In the genomic region with DNA sequence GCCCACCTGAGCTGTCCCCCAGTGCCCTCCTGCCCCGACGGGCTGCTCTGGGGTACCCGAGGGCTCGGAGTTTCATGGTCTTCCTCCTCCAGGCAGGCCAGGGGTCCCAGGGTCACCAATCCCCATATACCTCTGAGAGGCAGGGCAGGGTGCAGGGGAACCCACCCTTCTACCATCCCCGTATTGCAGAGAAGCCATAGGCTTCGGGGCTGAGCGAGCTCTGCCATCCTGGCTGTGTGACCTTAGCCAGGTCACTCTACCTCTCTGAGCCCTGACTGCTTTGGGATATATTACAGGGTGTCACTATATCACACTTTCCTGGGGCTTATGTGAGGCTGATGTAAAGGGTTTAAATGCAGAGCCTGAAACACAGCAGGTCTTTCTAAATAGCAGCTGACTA, we compare ENCODE assay signal across 27 cellular contexts. TPM values are rescaled to one million over a fixed set of nuclear protein-coding genes. Genes with fewer than 3 reads are reported as not detected.
DNase-seq lines count a peak whose midpoint lies in the region; ATAC-seq, FAIRE-seq and TF ChIP-seq lines count a peak whose summit lies in the region.
"Had no signal": no experiment of that assay in that cellular context is flagged by ENCODE, and none has a peak within 500 bp of the region (broad histone marks: within the 10 kb centered on the region; RNA-seq: fewer than 3 reads in every experiment).

No MANE protein-coding gene starts in this region.

- 97% methylated on average over 6 of the region's 7 CpGs for WGBS in HepG2 (ENCODE audit: low lambda C conversion rate)
- no CpG with 5 or more reads among the region's 7 CpGs for WGBS in right lobe of liver (ENCODE audit: insufficient coverage, low coverage, low lambda C conversion rate, missing lambda C conversion rate)
- 96% methylated on average over 7 of the region's 7 CpGs for WGBS in mesenchymal stem cell

- H3K36me3 Mint-ChIP-seq in endothelial cell (ENCODE audit: low read depth, unreplicated experiment): peaks cover 53% of the 10 kb centered on the region
- H3K36me3 Mint-ChIP-seq: CD4-positive, alpha-beta memory T cell; CD4-positive, CD25-positive, alpha-beta regulatory T cell; CD8-positive, alpha-beta memory T cell had no signal

- H3K27me3 ChIP-seq in HepG2 (ENCODE audit: control insufficient read depth in 1 of 2, insufficient read depth in 2 of 2, low read length in 2 of 2) (no peaks in the 10 kb centered on the region), right lobe of liver (no peaks in the 10 kb centered on the region), osteoblast (ENCODE audit: insufficient read depth, low read length) (no peaks in the 10 kb centered on the region), mesenchymal stem cell (ENCODE audit: control insufficient read depth in 1 of 2, insufficient read depth in 1 of 2, low read length in 2 of 2) (peaks cover 0 to 3% of the 10 kb centered on the region in 2 experiments), Peyer's patch (no peaks in the 10 kb centered on the region)
- H3K27me3 ChIP-seq: BE2C, BLaER1 had no signal

- TF ChIP-seq CTCF in HepG2 (CRISPR knock-in tag; IDR thresholded peaks at IDR 0.05): no peak
- no peak for TF ChIP-seq CTCF in right lobe of liver (IDR thresholded peaks at IDR 0.05)
- TF ChIP-seq CTCF in HEK293 (tag by site-specific recombination; IDR thresholded peaks at IDR 0.05): no peak
- no peak for TF ChIP-seq CTCF in endothelial cell (IDR thresholded peaks at IDR 0.05; ENCODE audit: unreplicated experiment)
- TF ChIP-seq CTCF in osteoblast (IDR thresholded peaks at IDR 0.05; ENCODE audit: extremely low read depth, low read depth, low read length): no peak
- no peak for TF ChIP-seq CTCF in Peyer's patch (IDR thresholded peaks at IDR 0.05)

- H2BK15ac ChIP-seq in mesenchymal stem cell (ENCODE audit: low read depth, poor library complexity, severe bottlenecking): no peak overlapping the region

- peaks cover 37% of the 10 kb centered on the region for H3K27me3 Mint-ChIP-seq in endothelial cell (ENCODE audit: unreplicated experiment)
- H3K27me3 Mint-ChIP-seq: CD4-positive, alpha-beta memory T cell; CD4-positive, CD25-positive, alpha-beta regulatory T cell had no signal

- no peak for ATAC-seq in HepG2
- ATAC-seq in right lobe of liver: no peak

- TF ChIP-seq RAD21 in HepG2 (CRISPR knock-in tag; IDR thresholded peaks at IDR 0.05): no peak

- TF ChIP-seq POLR2A in HepG2 (IDR thresholded peaks at IDR 0.05; ENCODE audit: insufficient read depth in 1 of 2, low read depth in 2 of 2, low read length in 2 of 2) (no peak), right lobe of liver (IDR thresholded peaks at IDR 0.05) (no peak), Peyer's patch (IDR thresholded peaks at IDR 0.05) (no peak)

- no peaks in the 10 kb centered on the region for H4K20me1 ChIP-seq in HepG2 (ENCODE audit: insufficient read depth, low read length)
- H4K20me1 ChIP-seq in osteoblast (ENCODE audit: insufficient read depth, low read length): peaks cover 14% of the 10 kb centered on the region
- H4K20me1 ChIP-seq: BLaER1 had no signal

- H3K4me3 ChIP-seq in HepG2 (replicated peaks in 1 of 3; ENCODE audit: insufficient read depth in 1 of 3, low read depth in 2 of 3, low read length in 3 of 3) (no peak overlapping the region), right lobe of liver (no peak overlapping the region), HEK293 (ENCODE audit: low read depth, low read length) (no peak overlapping the region), osteoblast (ENCODE audit: insufficient read depth, low read length) (no peak overlapping the region), mesenchymal stem cell (ENCODE audit: insufficient read depth in 1 of 2, low read depth in 1 of 2, low read length in 2 of 2) (no peak overlapping the region), Peyer's patch (no peak overlapping the region)
- H3K4me3 ChIP-seq: BLaER1 had no signal

- in situ Hi-C loops in HepG2 (cut with HindIII; ENCODE audit: extremely low pct_ligation_motif_present, low pct_unique_long_range_greater_than_20kb): loop anchor here (10.0 to 25.0 kb wide), 2 partner anchors 332 to 749 kb away; a partner anchor contains a TSS

- H2AFZ ChIP-seq in HepG2 (ENCODE audit: low read length) (no peak overlapping the region), osteoblast (ENCODE audit: low read length) (no peak overlapping the region), mesenchymal stem cell (ENCODE audit: low read depth, low read length) (no peak overlapping the region)

- no peak overlapping the region for H2BK12ac ChIP-seq in mesenchymal stem cell (ENCODE audit: low read length in 2 of 2)

- H3K9ac ChIP-seq in HepG2 (ENCODE audit: insufficient read depth, low read depth, low read length) (no peak overlapping the region), mesenchymal stem cell (ENCODE audit: low read length) (no peak overlapping the region)
- H3K9ac ChIP-seq: BLaER1 had no signal

- H3K27ac Mint-ChIP-seq in endothelial cell (ENCODE audit: unreplicated experiment): peak overlapping the region; percentile 52
- H3K27ac Mint-ChIP-seq: CD14-positive monocyte; CD4-positive, alpha-beta memory T cell; CD4-positive, CD25-positive, alpha-beta regulatory T cell; CD8-positive, alpha-beta memory T cell had no signal

- no peak overlapping the region for H3K27ac ChIP-seq in HepG2 (ENCODE audit: extremely low read length, insufficient read depth, low read length)
- no peak overlapping the region for H3K27ac ChIP-seq in right lobe of liver
- no peak overlapping the region for H3K27ac ChIP-seq in HEK293 (ENCODE audit: extremely low read depth, low read depth, low read length)
- H3K27ac ChIP-seq in osteoblast (ENCODE audit: low read depth, low read length): no peak overlapping the region
- no peak overlapping the region for H3K27ac ChIP-seq in mesenchymal stem cell (ENCODE audit: low read length, poor library complexity, severe bottlenecking)
- no peak overlapping the region for H3K27ac ChIP-seq in Peyer's patch
- H3K27ac ChIP-seq: 22Rv1, BLaER1 had no signal

- no peak overlapping the region for H4K91ac ChIP-seq in mesenchymal stem cell (ENCODE audit: low read length)

- H3K9me3 ChIP-seq in HepG2 (ENCODE audit: low read length): no peaks in the 10 kb centered on the region
- no peaks in the 10 kb centered on the region for H3K9me3 ChIP-seq in right lobe of liver
- H3K9me3 ChIP-seq in HEK293 (ENCODE audit: control insufficient read depth, insufficient read depth, low read depth, low read length): no peaks in the 10 kb centered on the region
- H3K9me3 ChIP-seq in osteoblast (ENCODE audit: low read depth, low read length): no peaks in the 10 kb centered on the region
- H3K9me3 ChIP-seq in mesenchymal stem cell (ENCODE audit: control insufficient read depth, low read length): no peaks in the 10 kb centered on the region
- no peaks in the 10 kb centered on the region for H3K9me3 ChIP-seq in Peyer's patch
- H3K9me3 ChIP-seq: BE2C, BLaER1 had no signal

- H3K79me1 ChIP-seq in mesenchymal stem cell (replicated peaks; ENCODE audit: low read length, poor library complexity, severe bottlenecking): peaks cover 8% of the 10 kb centered on the region

- H3K36me3 ChIP-seq in HepG2 (replicated peaks in 1 of 2; ENCODE audit: control insufficient read depth in 1 of 2, insufficient read depth in 2 of 2, low read length in 2 of 2): peaks cover 36 to 76% of the 10 kb centered on the region in 2 experiments; a peak in 4 of 5 replicates
- H3K36me3 ChIP-seq in right lobe of liver: peaks cover 0 to 38% (median 5%) of the 10 kb centered on the region in 4 donors
- peaks cover 0 to 58% of the 10 kb centered on the region in 2 experiments; a peak in 2 of 3 replicates for H3K36me3 ChIP-seq in HEK293 (ENCODE audit: control insufficient read depth in 2 of 2, insufficient read depth in 1 of 2, low read length in 2 of 2)
- H3K36me3 ChIP-seq in osteoblast (ENCODE audit: insufficient read depth, low read length): peaks cover 7% of the 10 kb centered on the region
- peaks cover 14 to 91% of the 10 kb centered on the region in 2 experiments for H3K36me3 ChIP-seq in mesenchymal stem cell (ENCODE audit: control insufficient read depth in 1 of 2, insufficient read depth in 2 of 2, low read depth in 1 of 2, low read length in 2 of 2)
- peaks cover 0 to 40% (median 0%) of the 10 kb centered on the region in 3 donors for H3K36me3 ChIP-seq in Peyer's patch
- H3K36me3 ChIP-seq: BE2C, BLaER1 had no signal

- H3K18ac ChIP-seq in mesenchymal stem cell (ENCODE audit: low read depth in 1 of 2, low read length in 2 of 2): no peak overlapping the region

- no peaks in the 10 kb centered on the region for H3K79me2 ChIP-seq in HepG2 (ENCODE audit: insufficient read depth, low read length)
- H3K79me2 ChIP-seq in osteoblast (ENCODE audit: insufficient read depth, low read length): no peaks in the 10 kb centered on the region

- no peak overlapping the region for H3K4me3 Mint-ChIP-seq in endothelial cell (ENCODE audit: unreplicated experiment)
- H3K4me3 Mint-ChIP-seq: CD14-positive monocyte; CD4-positive, alpha-beta memory T cell; CD4-positive, CD25-positive, alpha-beta regulatory T cell; CD8-positive, alpha-beta memory T cell had no signal

- FAIRE-seq in HepG2 (lab: Jason Lieb, UNC): no peak
- FAIRE-seq: GM12891, GM18507 had no signal

- no peak for TF ChIP-seq EP300 in HepG2 (IDR thresholded peaks at IDR 0.05; ENCODE audit: low read depth in 2 of 2, low read length in 2 of 2)
- no peak for TF ChIP-seq EP300 in HepG2 (CRISPR knock-in tag; IDR thresholded peaks at IDR 0.05; ENCODE audit: borderline replicate concordance)

- intact Hi-C loops in HepG2 (cut with micrococcal nuclease; ENCODE audit: unreplicated experiment): no loop called here
- intact Hi-C loops in right lobe of liver (cut with DNase I): no loop called here

- no peak overlapping the region for H2BK120ac ChIP-seq in mesenchymal stem cell (ENCODE audit: low read depth, low read length)

- DNase-seq in HepG2 (ENCODE audit: low spot score) (no peak), right lobe of liver (no peak), endothelial cell (ENCODE audit: low spot score) (no peak), osteoblast (ENCODE audit: insufficient read length, low spot score, missing footprints) (peak; percentile 79), NCI-H1930 (lab: John Stamatoyannopoulos, UW) (no peak), mesenchymal stem cell (no peak), Peyer's patch (no peak)
- DNase-seq: ACHN; BE2C; C1 segment of cervical spinal cord; CD4-positive, alpha-beta memory T cell; CD4-positive, CD25-positive, alpha-beta regulatory T cell; CD8-positive, alpha-beta memory T cell; COR-L47; DMS 273 treated with DMSO at 0.1 percent for 48 hours; DMS153; DMS53; DMS79; DND-41; EL; GDM1 had no signal

- H3K4me1 ChIP-seq in HepG2 (ENCODE audit: insufficient read depth, low read length) (no peaks in the 10 kb centered on the region), right lobe of liver (no peaks in the 10 kb centered on the region), HEK293 (ENCODE audit: control insufficient read depth, insufficient read depth, low read length) (no peaks in the 10 kb centered on the region), osteoblast (ENCODE audit: insufficient read depth, low read length) (no peaks in the 10 kb centered on the region), mesenchymal stem cell (ENCODE audit: control insufficient read depth, insufficient read depth, low read depth, low read length) (peaks cover 10% of the 10 kb centered on the region), Peyer's patch (no peaks in the 10 kb centered on the region)

- H3K9me3 Mint-ChIP-seq in endothelial cell (ENCODE audit: unreplicated experiment): no peaks in the 10 kb centered on the region
- H3K9me3 Mint-ChIP-seq: CD4-positive, alpha-beta memory T cell; CD4-positive, CD25-positive, alpha-beta regulatory T cell; CD8-positive, alpha-beta memory T cell had no signal

- no peak overlapping the region for H3K4ac ChIP-seq in mesenchymal stem cell (ENCODE audit: low read depth in 1 of 2, low read length in 2 of 2)

- BruUV-seq in HepG2 (replicated peaks; lab: Mats Ljungman, UMichigan): no TSS peak

- H2BK5ac ChIP-seq in mesenchymal stem cell (ENCODE audit: low read depth, low read length, poor library complexity, severe bottlenecking): no peak overlapping the region

- no peak overlapping the region for H2AK5ac ChIP-seq in mesenchymal stem cell (ENCODE audit: low read length, severe bottlenecking)

- POLR2A ChIA-PET in HepG2 (lab: Yijun Ruan, JAX): no interaction called here
- POLR2A ChIA-PET in HEK293 (lab: Yijun Ruan, JAX): no interaction called here

- H3K4me1 Mint-ChIP-seq in endothelial cell (ENCODE audit: unreplicated experiment): no peaks in the 10 kb centered on the region

- CTCF ChIA-PET in HepG2 (lab: Yijun Ruan, JAX; ENCODE audit: low intra/inter-chr PET ratio, low total read pairs): no interaction called here
- CTCF ChIA-PET in HEK293 (lab: Yijun Ruan, JAX): interaction anchor here (1.0 to 1.8 kb wide), 2 partner anchors 11 to 194 kb away, joined by 3 to 6 read pairs; no protein-coding TSS in a partner anchor

- no peak overlapping the region for H3K14ac ChIP-seq in mesenchymal stem cell (ENCODE audit: low read length in 2 of 2)

- H4K8ac ChIP-seq in mesenchymal stem cell (ENCODE audit: low read length): no peak overlapping the region

- H3K23ac ChIP-seq in mesenchymal stem cell (ENCODE audit: low read length in 2 of 2): no peak overlapping the region

- H3K4me2 ChIP-seq in HepG2 (ENCODE audit: low read depth, low read length): no peak overlapping the region
- H3K4me2 ChIP-seq in osteoblast (ENCODE audit: insufficient read depth, low read length): no peak overlapping the region
- H3K4me2 ChIP-seq in mesenchymal stem cell (ENCODE audit: low read length, poor library complexity, severe bottlenecking): no peak overlapping the region
- H3K4me2 ChIP-seq: BLaER1 had no signal

RNA-seq across cellular contexts. Expression of a gene that starts 57.4 kb away (rescaled TPM):
- total RNA-seq in HepG2 (2016; rRNA removed; fragmentation: Illumina TruSeq; extraction: Trizol) (51.9 and 68.5 TPM in 2 replicates), right lobe of liver (10 to 100 TPM; 11.9 to 22.9 (median 19.1) TPM), endothelial cell (ENCODE audit: unreplicated experiment) (34.4 TPM), osteoblast (19.4 and 20.6 TPM in 2 replicates), Peyer's patch (10 to 100 TPM; 13.3 to 56.9 (median 24.2) TPM)
- 11.7 and 14.5 TPM in 2 replicates for total RNA-seq in HepG2 (2016; cell fraction: cytosol; rRNA removed; fragmentation: Illumina TruSeq; extraction: Trizol; ENCODE audit: low read depth)
- 51.3 and 65.0 TPM in 2 replicates for total RNA-seq in HepG2 (2016; cell fraction: insoluble cytoplasmic fraction; rRNA removed; fragmentation: Illumina TruSeq; extraction: Trizol)
- total RNA-seq in HepG2 (2016; cell fraction: membrane; rRNA removed; fragmentation: Illumina TruSeq; extraction: Trizol): 23.4 and 24.4 TPM in 2 replicates
- total RNA-seq in HepG2 (2016; cell fraction: nucleus; rRNA removed; fragmentation: Illumina TruSeq; extraction: Trizol): 52.2 and 52.3 TPM in 2 replicates
- 33.9 TPM in 2 replicates for polyA plus RNA-seq in HepG2 (2011; rRNA removed)
- 22.9 and 27.5 TPM in 2 replicates for polyA plus RNA-seq in HepG2 (2011; cell fraction: cytosol; rRNA removed)
- 49.7 and 54.1 TPM in 2 replicates for polyA plus RNA-seq in HepG2 (2011; cell fraction: nucleus; rRNA removed)
- 26.7 and 33.0 TPM in 2 replicates for polyA plus RNA-seq in HepG2 (2012)
- 5.2 and 5.6 TPM in 2 replicates for polyA plus RNA-seq in HepG2 (2016; cell fraction: cytosol; fragmentation: Illumina TruSeq; extraction: Trizol; ENCODE audit: low read depth)
- 56.8 and 61.8 TPM in 2 replicates for polyA plus RNA-seq in HepG2 (2016; cell fraction: insoluble cytoplasmic fraction; fragmentation: Illumina TruSeq; extraction: Trizol; ENCODE audit: low read depth)
- polyA plus RNA-seq in HepG2 (2016; cell fraction: membrane; fragmentation: Illumina TruSeq; extraction: Trizol; ENCODE audit: low read depth): 12.1 and 13.5 TPM in 2 replicates
- 73.3 and 79.4 TPM in 2 replicates for polyA plus RNA-seq in HepG2 (2016; cell fraction: nucleus; fragmentation: Illumina TruSeq; extraction: Trizol; ENCODE audit: insufficient read depth, low read depth)
- 94.6 and 150 TPM in 2 replicates for polyA minus RNA-seq in HepG2 (2011; rRNA and poly(A)+ RNA removed; ENCODE audit: low replicate concordance)
- polyA minus RNA-seq in HepG2 (2011; cell fraction: cytosol; rRNA and poly(A)+ RNA removed): 36.1 and 49.2 TPM in 2 replicates
- polyA minus RNA-seq in HepG2 (2011; cell fraction: nucleus; rRNA and poly(A)+ RNA removed): 60.5 and 63.5 TPM in 2 replicates
- 17.5 TPM for polyA plus RNA-seq in mesenchymal stem cell (2013, experiment 1 of 2)
- 14.3 TPM for polyA plus RNA-seq in mesenchymal stem cell (2013, experiment 2 of 2)
